25 cellular contexts compared by ENCODE assay signal in genomic region chr18:46226461-46226860, GRCh38.
DNase-seq lines count a peak whose midpoint lies in the region; ATAC-seq, FAIRE-seq and TF ChIP-seq lines count a peak whose summit lies in the region.
"Had no signal": no experiment of that assay in that cellular context is flagged by ENCODE, and none has a peak within 500 bp of the region (broad histone marks: within the 10 kb centered on the region; RNA-seq: fewer than 3 reads in every experiment).

No MANE protein-coding gene starts in this region.

- no peak overlapping the region for H4K91ac ChIP-seq in mesenchymal stem cell (ENCODE audit: low read length)

- H3K79me2 ChIP-seq in GM23248 (ENCODE audit: insufficient read depth) (peaks cover 84% of the 10 kb centered on the region), astrocyte (ENCODE audit: insufficient read depth, low read length) (peaks cover 43% of the 10 kb centered on the region)

- in situ Hi-C loops in GM23248 (cut with MboI) = no loop called here

- no peak overlapping the region for H3K4ac ChIP-seq in mesenchymal stem cell (ENCODE audit: low read depth in 1 of 2, low read length in 2 of 2)

- H3K36me3 ChIP-seq in GM23248 (ENCODE audit: low read depth) (no peaks in the 10 kb centered on the region), astrocyte (ENCODE audit: insufficient read depth, low read length) (no peaks in the 10 kb centered on the region), mesenchymal stem cell (ENCODE audit: control insufficient read depth in 1 of 2, insufficient read depth in 2 of 2, low read depth in 1 of 2, low read length in 2 of 2) (peaks cover 4 to 9% of the 10 kb centered on the region in 2 experiments)
- H3K36me3 ChIP-seq: adrenal gland, transverse colon had no signal

- H3K9ac ChIP-seq in GM23248 = no peak overlapping the region
- H3K9ac ChIP-seq in astrocyte (ENCODE audit: low read length) = no peak overlapping the region
- peak overlapping the region; percentile 19 for H3K9ac ChIP-seq in mesenchymal stem cell (ENCODE audit: low read length)

- peaks cover 15% of the 10 kb centered on the region for H3K4me1 Mint-ChIP-seq in astrocyte (ENCODE audit: low read depth, unreplicated experiment)

- no peak overlapping the region for H3K23ac ChIP-seq in mesenchymal stem cell (ENCODE audit: low read length in 2 of 2)

- H2BK120ac ChIP-seq in mesenchymal stem cell (ENCODE audit: low read depth, low read length) = no peak overlapping the region

- H3K14ac ChIP-seq in mesenchymal stem cell (ENCODE audit: low read length in 2 of 2) = no peak overlapping the region

- no peak overlapping the region for H3K27ac ChIP-seq in GM23248
- H3K27ac ChIP-seq in astrocyte (ENCODE audit: low read depth, low read length) = no peak overlapping the region
- H3K27ac ChIP-seq in mesenchymal stem cell (ENCODE audit: low read length, poor library complexity, severe bottlenecking) = no peak overlapping the region
- H3K27ac ChIP-seq: adrenal gland, transverse colon had no signal

- H3K4me2 ChIP-seq in GM23248 (ENCODE audit: unreplicated experiment) (peak overlapping the region; percentile 14), astrocyte (ENCODE audit: low read length) (no peak overlapping the region), mesenchymal stem cell (ENCODE audit: low read length, poor library complexity, severe bottlenecking) (no peak overlapping the region)

- FAIRE-seq in astrocyte (lab: Jason Lieb, UNC) = no peak
- FAIRE-seq: GM12878 had no signal

- no peak overlapping the region for H3K27ac Mint-ChIP-seq in astrocyte (ENCODE audit: unreplicated experiment)
- H3K27ac Mint-ChIP-seq: activated CD4-positive, alpha-beta T cell treated with anti-CD3 and anti-CD28 coated beads, Interleukin-2, amount 10 ng/mL, durations not matched to agents 7 days and 5 days; B cell; nephron progenitor cell; progenitor cell of endocrine pancreas had no signal

- no peaks in the 10 kb centered on the region for H3K27me3 Mint-ChIP-seq in astrocyte (ENCODE audit: low read depth, unreplicated experiment)
- H3K27me3 Mint-ChIP-seq: activated CD4-positive, alpha-beta T cell treated with anti-CD3 and anti-CD28 coated beads, Interleukin-2, amount 10 ng/mL, durations not matched to agents 7 days and 5 days; B cell; progenitor cell of endocrine pancreas; T-cell had no signal

- DNase-seq in AG20443 (ENCODE audit: low spot score) (peak; percentile 58), GM23248 (peak; percentile 75), astrocyte (ENCODE audit: low read depth) (peak; percentile 61), mesenchymal stem cell (peak; percentile 53), DMS79 (lab: John Stamatoyannopoulos, UW) (no peak)
- DNase-seq in central memory CD4-positive, alpha-beta T cell = no peak
- DNase-seq: activated CD4-positive, alpha-beta T cell treated with anti-CD3 and anti-CD28 coated beads, Interleukin-2, amount 10 ng/mL, durations not matched to agents 7 days and 5 days; adrenal gland; cerebellar nuclear complex; effector CD4-positive, alpha-beta T cell; erythroblast; GOT3; NCI-H1694 treated with DMSO at 0.1 percent for 48 hours; NCI-H774; nephron progenitor cell; OCI-M1; Right ventricle myocardium superior; stimulated activated naive CD4-positive, alpha-beta T cell; T-cell; transverse colon had no signal

- no peaks in the 10 kb centered on the region for H3K9me2 ChIP-seq in GM23248 (ENCODE audit: insufficient read depth)

- ATAC-seq in HG03135 (IDR thresholded peaks at IDR 0.05; ENCODE audit: unreplicated experiment) (no peak), GM21723 (IDR thresholded peaks at IDR 0.05; ENCODE audit: unreplicated experiment) (no peak)
- ATAC-seq: GM12878, T-cell had no signal

- H3K36me3 Mint-ChIP-seq in astrocyte (ENCODE audit: low read depth, unreplicated experiment) = peaks cover 1% of the 10 kb centered on the region

- H2BK12ac ChIP-seq in mesenchymal stem cell (ENCODE audit: low read length in 2 of 2) = no peak overlapping the region

- H3K18ac ChIP-seq in mesenchymal stem cell (ENCODE audit: low read depth in 1 of 2, low read length in 2 of 2) = no peak overlapping the region

- no peaks in the 10 kb centered on the region for H3K9me3 ChIP-seq in GM23248 (ENCODE audit: low read depth)
- H3K9me3 ChIP-seq in astrocyte (ENCODE audit: insufficient read depth, low read depth, low read length) = no peaks in the 10 kb centered on the region
- no peaks in the 10 kb centered on the region for H3K9me3 ChIP-seq in mesenchymal stem cell (ENCODE audit: control insufficient read depth, low read length)
- H3K9me3 ChIP-seq: adrenal gland, transverse colon had no signal

- no peak overlapping the region for H2BK5ac ChIP-seq in mesenchymal stem cell (ENCODE audit: low read depth, low read length, poor library complexity, severe bottlenecking)

- H2AK5ac ChIP-seq in mesenchymal stem cell (ENCODE audit: low read length, severe bottlenecking) = no peak overlapping the region

- H3F3A ChIP-seq in GM23248 (ENCODE audit: insufficient read depth) = peaks cover 32% of the 10 kb centered on the region; the same call in 1 of the 2 replicates

- H3K4me3 ChIP-seq in GM23248 = no peak overlapping the region
- no peak overlapping the region for H3K4me3 ChIP-seq in astrocyte (ENCODE audit: insufficient read depth, low read depth, low read length)
- H3K4me3 ChIP-seq in mesenchymal stem cell (ENCODE audit: insufficient read depth in 1 of 2, low read depth in 1 of 2, low read length in 2 of 2) = no peak overlapping the region
- H3K4me3 ChIP-seq: adrenal gland, GM12878, transverse colon had no signal

- H3K79me1 ChIP-seq in mesenchymal stem cell (replicated peaks; ENCODE audit: low read length, poor library complexity, severe bottlenecking) = peaks cover 11% of the 10 kb centered on the region

- H3K9me3 Mint-ChIP-seq in astrocyte (ENCODE audit: unreplicated experiment) = no peaks in the 10 kb centered on the region
- H3K9me3 Mint-ChIP-seq: activated CD4-positive, alpha-beta T cell treated with anti-CD3 and anti-CD28 coated beads, Interleukin-2, amount 10 ng/mL, durations not matched to agents 7 days and 5 days; nephron progenitor cell; T-cell had no signal

- H2AFZ ChIP-seq in GM23248 = no peak overlapping the region
- no peak overlapping the region for H2AFZ ChIP-seq in astrocyte (ENCODE audit: low read depth, low read length)
- no peak overlapping the region for H2AFZ ChIP-seq in mesenchymal stem cell (ENCODE audit: low read depth, low read length)

- H4K20me1 ChIP-seq in GM23248 (ENCODE audit: insufficient read depth) (peaks cover 29% of the 10 kb centered on the region), astrocyte (ENCODE audit: insufficient read depth, low read length) (peaks cover 38% of the 10 kb centered on the region)

- no peak overlapping the region for H2BK15ac ChIP-seq in mesenchymal stem cell (ENCODE audit: low read depth, poor library complexity, severe bottlenecking)

- no peak overlapping the region for H4K8ac ChIP-seq in mesenchymal stem cell (ENCODE audit: low read length)

- no peak overlapping the region for H3K4me3 Mint-ChIP-seq in astrocyte (ENCODE audit: unreplicated experiment)
- H3K4me3 Mint-ChIP-seq: activated CD4-positive, alpha-beta T cell treated with anti-CD3 and anti-CD28 coated beads, Interleukin-2, amount 10 ng/mL, durations not matched to agents 7 days and 5 days; B cell; nephron progenitor cell; T-cell had no signal

- H3K4me1 ChIP-seq in GM23248 (ENCODE audit: insufficient read depth) (peaks cover 33% of the 10 kb centered on the region), astrocyte (ENCODE audit: insufficient read depth, low read length) (no peaks in the 10 kb centered on the region), mesenchymal stem cell (ENCODE audit: control insufficient read depth, insufficient read depth, low read depth, low read length) (peaks cover 3% of the 10 kb centered on the region)

- no peak for TF ChIP-seq CTCF in astrocyte (IDR thresholded peaks at IDR 0.05; ENCODE audit: insufficient read depth, low read depth, low read length)

- 96 to 100% methylated on average over 1 of the region's 1 CpG for WGBS in GM23248 (ENCODE audit: low coverage in 1 of 2, low lambda C conversion rate in 2 of 2, missing lambda C conversion rate in 2 of 2), 2 experiments
- no CpG with 5 or more reads among the region's 1 CpG for WGBS in mesenchymal stem cell

- H3K27me3 ChIP-seq in GM23248 (replicated peaks; ENCODE audit: insufficient read depth) (no peaks in the 10 kb centered on the region), astrocyte (ENCODE audit: insufficient read depth, low read length) (no peaks in the 10 kb centered on the region), mesenchymal stem cell (ENCODE audit: control insufficient read depth in 1 of 2, insufficient read depth in 1 of 2, low read length in 2 of 2) (no peaks in the 10 kb centered on the region)
- H3K27me3 ChIP-seq: adrenal gland, transverse colon had no signal

Comparison
In these comparisons a context has a peak if more than half of its experiments do, and no peak if none do; other contexts are left out.
1. DNase-seq: peak in AG20443 (single experiment), GM23248 (single experiment), astrocyte (single experiment) and mesenchymal stem cell (single experiment); none in DMS79 (single experiment) and central memory CD4-positive, alpha-beta T cell (single experiment).